In the genomic region with DNA sequence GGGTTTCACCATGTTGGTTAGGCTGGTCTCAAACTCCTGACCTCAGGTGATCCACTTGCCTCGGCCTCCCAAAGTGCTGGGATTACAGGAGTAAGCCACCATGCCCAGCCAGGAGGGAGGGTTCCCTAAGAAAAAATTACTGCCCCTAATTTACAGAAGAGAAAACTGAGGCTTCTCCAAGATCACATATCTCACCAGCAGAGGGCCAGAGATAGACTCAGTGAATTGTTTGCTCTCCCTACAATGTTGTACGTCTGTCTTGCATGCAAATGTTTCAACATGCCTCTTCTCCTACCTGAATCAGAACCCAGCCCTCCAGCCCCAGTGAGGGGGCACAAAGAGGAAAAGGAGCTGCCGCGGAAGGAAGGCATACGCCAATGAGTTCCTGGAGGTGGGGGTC, we compare ENCODE assay signal across 17 cellular contexts. TPM values are rescaled to one million over a fixed set of nuclear protein-coding genes. Genes with fewer than 3 reads are reported as not detected.
DNase-seq lines count a peak whose midpoint lies in the region; TF ChIP-seq lines count a peak whose summit lies in the region.
"Had no signal": no experiment of that assay in that cellular context is flagged by ENCODE, and none has a peak within 500 bp of the region (broad histone marks: within the 10 kb centered on the region; RNA-seq: fewer than 3 reads in every experiment).

No MANE protein-coding gene starts in this region.

- no peak overlapping the region for H3K27ac Mint-ChIP-seq in endodermal cell

- no peaks in the 10 kb centered on the region for H3K4me1 ChIP-seq in endodermal cell (ENCODE audit: control insufficient read depth, insufficient read depth, low read length)
- peaks cover 5% of the 10 kb centered on the region; the same call in 1 of the 2 replicates for H3K4me1 ChIP-seq in HAP-1

- peaks cover 24% of the 10 kb centered on the region for H3K27me3 ChIP-seq in endodermal cell (ENCODE audit: control insufficient read depth, insufficient read depth, low read length, poor library complexity, severe bottlenecking)
- H3K27me3 ChIP-seq in HAP-1 (ENCODE audit: low read depth): no peaks in the 10 kb centered on the region; the same call in 1 of the 2 replicates

- 77 to 93% methylated on average over 4 to 5 of the region's 5 CpGs for WGBS in endodermal cell (ENCODE audit: insufficient coverage in 1 of 2, insufficient read length in 1 of 2), 2 experiments

- peaks cover 4% of the 10 kb centered on the region for H3K4me1 Mint-ChIP-seq in endodermal cell

- in situ Hi-C loops in GM13977 (cut with MboI; ENCODE audit: low pct_unique_long_range_greater_than_20kb, low sequenced_read_pairs, unreplicated experiment) (no loop called here), HAP-1 (cut with MboI; ENCODE audit: low sequenced_read_pairs) (no loop called here)

- H3K9me3 ChIP-seq in endodermal cell (ENCODE audit: control insufficient read depth, low read length) (no peaks in the 10 kb centered on the region), HAP-1 (no peaks in the 10 kb centered on the region)
- H3K9me3 ChIP-seq: lower lobe of right lung had no signal

- H3K4me3 Mint-ChIP-seq in endodermal cell: no peak overlapping the region
- H3K4me3 Mint-ChIP-seq: activated T-cell treated with anti-CD3 and anti-CD28 coated beads, Interleukin-2, amount 50 U/mL, for 4 hours; effector memory CD8-positive, alpha-beta T cell had no signal

- H3K9ac ChIP-seq in endodermal cell (ENCODE audit: extremely low read depth, low read length, poor library complexity, severe bottlenecking): no peak overlapping the region
- H3K9ac ChIP-seq: KMS-11 had no signal

- peaks cover 2% of the 10 kb centered on the region for H3K9me3 Mint-ChIP-seq in endodermal cell
- H3K9me3 Mint-ChIP-seq: activated T-cell treated with anti-CD3 and anti-CD28 coated beads, Interleukin-2, amount 50 U/mL, for 4 hours; effector memory CD8-positive, alpha-beta T cell had no signal

- TF ChIP-seq POLR2A in NB4 (IDR thresholded peaks at IDR 0.05; ENCODE audit: extremely low read depth, insufficient read length): no peak

- H3K36me3 ChIP-seq in endodermal cell (ENCODE audit: control insufficient read depth, insufficient read depth, low read length): no peaks in the 10 kb centered on the region
- no peaks in the 10 kb centered on the region for H3K36me3 ChIP-seq in HAP-1 (replicated peaks)
- H3K36me3 ChIP-seq: lower lobe of right lung had no signal

- TF ChIP-seq CTCF in C4-2B (conservative IDR thresholded peaks at IDR 0.05): peak; percentile 41
- TF ChIP-seq CTCF in GM13977 (IDR thresholded peaks at IDR 0.05; ENCODE audit: extremely low read depth, insufficient read depth, missing control alignments): peak; percentile 43
- TF ChIP-seq CTCF in NB4 (IDR thresholded peaks at IDR 0.05; ENCODE audit: low read depth, low read length): peak; percentile 36
- TF ChIP-seq CTCF in endodermal cell (conservative IDR thresholded peaks at IDR 0.05): peak; percentile 43

- peaks cover 20% of the 10 kb centered on the region for H3K27me3 Mint-ChIP-seq in endodermal cell (ENCODE audit: insufficient read depth)

- H3K4me3 ChIP-seq in NB4 (ENCODE audit: low read depth, low read length) (no peak overlapping the region), endodermal cell (ENCODE audit: low read length) (no peak overlapping the region), HAP-1 (no peak overlapping the region)
- H3K4me3 ChIP-seq: lower lobe of right lung had no signal

- no peak for DNase-seq in GM13977 (ENCODE audit: low spot score)
- peak; percentile 37 for DNase-seq in NB4 (ENCODE audit: low read depth)
- DNase-seq in endodermal cell: peak; percentile 54
- no peak for DNase-seq in HAP-1 (ENCODE audit: low spot score in 2 of 2)
- DNase-seq in NCI-H1105 (lab: John Stamatoyannopoulos, UW): no peak
- no peak for DNase-seq in midbrain (lab: John Stamatoyannopoulos, UW)
- DNase-seq in amniotic stem cell (lab: John Stamatoyannopoulos, UW): no peak
- DNase-seq: activated naive CD4-positive, alpha-beta T cell treated with anti-CD3 and anti-CD28 coated beads, Interleukin-2, amount 50 U/mL, for 16 hours; activated T-cell treated with anti-CD3 and anti-CD28 coated beads, Interleukin-2, amount 50 U/mL, for 4 hours; DMS79 treated with DMSO at 0.1 percent for 48 hours; effector memory CD8-positive, alpha-beta T cell; lower lobe of right lung; NCI-H1436; NCI-H524 treated with DMSO at 0.1 percent for 48 hours; occipital lobe had no signal

- H3K27ac ChIP-seq in C4-2B: no peak overlapping the region
- no peak overlapping the region for H3K27ac ChIP-seq in endodermal cell (ENCODE audit: low read depth, low read length)
- H3K27ac ChIP-seq: KMS-11, lower lobe of right lung had no signal

- H3K36me3 Mint-ChIP-seq in endodermal cell (ENCODE audit: low read depth): no peaks in the 10 kb centered on the region

RNA-seq across cellular contexts. Expression of a gene that starts 48.3 kb away (rescaled TPM):
- total RNA-seq in endodermal cell: 10 to 100 TPM; 25.7 to 39.3 TPM
- 36.7 TPM for polyA plus RNA-seq in endodermal cell (2013, experiment 1 of 2)
- 36.0 TPM for polyA plus RNA-seq in endodermal cell (2013, experiment 2 of 2)

Comparison
In these comparisons a context has a peak if more than half of its experiments do, and no peak if none do; other contexts are left out.
1. DNase-seq: peak in NB4 (single experiment) and endodermal cell (single experiment); none in GM13977 (single experiment), HAP-1 (0 of 2), NCI-H1105 (single experiment), midbrain (single experiment) and amniotic stem cell (single experiment).
2. Peak in every context shown above with its lines, with median percentiles within 50 percentile points of each other: CTCF ChIP-seq.